ENCODE assay signal across 1 cellular context in the genomic region with DNA sequence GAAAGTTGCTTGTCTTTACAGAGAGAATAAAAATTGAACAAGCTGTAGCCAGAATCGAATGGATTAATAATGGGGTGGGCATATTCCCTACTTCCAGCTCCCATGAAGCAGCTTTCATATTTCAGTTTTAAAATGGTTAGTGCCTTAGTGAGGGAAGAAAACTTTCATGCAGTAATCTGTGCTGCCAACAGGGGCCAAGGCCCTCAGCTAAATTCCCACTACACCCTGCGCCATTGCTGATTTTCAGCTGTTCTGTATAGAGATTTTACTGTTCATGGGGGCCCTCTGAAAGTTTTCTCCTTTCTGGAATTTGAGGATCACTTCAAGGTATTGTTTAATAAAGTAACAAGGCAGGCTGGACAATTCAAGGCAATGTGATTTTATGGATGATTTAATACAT.
TF ChIP-seq lines count a peak whose summit lies in the region.

No MANE protein-coding gene starts in this region.

TF ChIP-seq in SK-N-SH treated with all-trans-retinoic acid at 6 μM for 48 hours, 23 proteins besides CTCF, POLR2A, EP300 and RAD21 (continued from another document):
- TF ChIP-seq SNAI2 (CRISPR knock-in tag; IDR thresholded peaks at IDR 0.05) (no peak), ZC3H10 (CRISPR knock-in tag; IDR thresholded peaks at IDR 0.05) (no peak), ZNF565 (CRISPR knock-in tag; conservative IDR thresholded peaks at IDR 0.05; ENCODE audit: low read depth) (no peak), ZNF8 (CRISPR knock-in tag; IDR thresholded peaks at IDR 0.05) (no peak), ZFP30 (CRISPR knock-in tag; IDR thresholded peaks at IDR 0.05) (no peak), ZNF70 (CRISPR knock-in tag; IDR thresholded peaks at IDR 0.05) (no peak)
- TF ChIP-seq, protein P1, sequence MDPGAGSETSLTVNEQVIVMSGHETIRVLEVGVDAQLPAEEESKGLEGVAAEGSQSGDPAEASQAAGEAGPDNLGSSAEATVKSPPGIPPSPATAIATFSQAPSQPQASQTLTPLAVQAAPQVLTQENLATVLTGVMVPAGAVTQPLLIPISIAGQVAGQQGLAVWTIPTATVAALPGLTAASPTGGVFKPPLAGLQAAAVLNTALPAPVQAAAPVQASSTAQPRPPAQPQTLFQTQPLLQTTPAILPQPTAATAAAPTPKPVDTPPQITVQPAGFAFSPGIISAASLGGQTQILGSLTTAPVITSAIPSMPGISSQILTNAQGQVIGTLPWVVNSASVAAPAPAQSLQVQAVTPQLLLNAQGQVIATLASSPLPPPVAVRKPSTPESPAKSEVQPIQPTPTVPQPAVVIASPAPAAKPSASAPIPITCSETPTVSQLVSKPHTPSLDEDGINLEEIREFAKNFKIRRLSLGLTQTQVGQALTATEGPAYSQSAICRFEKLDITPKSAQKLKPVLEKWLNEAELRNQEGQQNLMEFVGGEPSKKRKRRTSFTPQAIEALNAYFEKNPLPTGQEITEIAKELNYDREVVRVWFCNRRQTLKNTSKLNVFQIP (CRISPR knock-in tag; IDR thresholded peaks at IDR 0.05; ENCODE audit: borderline replicate concordance, low read depth) = no peak
